21 cellular contexts compared by ENCODE assay signal in genomic region chr1:116255486-116255885, GRCh38.
DNase-seq lines count a peak whose midpoint lies in the region; FAIRE-seq and TF ChIP-seq lines count a peak whose summit lies in the region.
"Had no signal": no experiment of that assay in that cellular context is flagged by ENCODE, and none has a peak within 500 bp of the region (broad histone marks: within the 10 kb centered on the region; RNA-seq: fewer than 3 reads in every experiment).

No MANE protein-coding gene starts in this region.

- dilution Hi-C loops in mammary epithelial cell (cut with HindIII; ENCODE audit: low sequenced_read_pairs) = no loop called here

- FAIRE-seq in RCC 7860 (lab: Jason Lieb, UNC) = no peak
- FAIRE-seq: endothelial cell of umbilical vein, frontal cortex had no signal

- intact Hi-C loops in colonic mucosa (cut with DNase I) = no loop called here
- intact Hi-C loops in mammary epithelial cell (cut with micrococcal nuclease) = no loop called here
- intact Hi-C loops in dorsolateral prefrontal cortex (cut with DNase I) = no loop called here

- peaks cover 50% of the 10 kb centered on the region for H3K4me1 Mint-ChIP-seq in nephron progenitor cell

- H3K9ac ChIP-seq in colonic mucosa (ENCODE audit: low read depth in 2 of 2, low read length in 2 of 2) (peak overlapping the region in 1 of 2 donors; percentile 81), mammary epithelial cell (ENCODE audit: insufficient read depth, low read length) (no peak overlapping the region)

- peak; percentile 76 for DNase-seq in DMS79 (lab: John Stamatoyannopoulos, UW)
- peak; percentile 86 for DNase-seq in NCI-H2227 (lab: John Stamatoyannopoulos, UW; ENCODE audit: unreplicated experiment)
- DNase-seq in colonic mucosa = peak; percentile 43
- DNase-seq in nephron progenitor cell = no peak
- DNase-seq in mammary epithelial cell = no peak
- no peak for DNase-seq in dorsolateral prefrontal cortex
- no peak for DNase-seq in RCC 7860 (ENCODE audit: low spot score)
- DNase-seq in caudate nucleus (lab: John Stamatoyannopoulos, UW) = no peak
- DNase-seq: activated CD4-positive, alpha-beta memory T cell treated with anti-CD3 and anti-CD28 coated beads, Interleukin-2, amount 10 ng/mL, durations not matched to agents 7 days and 5 days; activated T-cell treated with anti-CD3 and anti-CD28 coated beads, Interleukin-2, amount 50 U/mL, for 4 hours; CD4-positive, CD25-positive, alpha-beta regulatory T cell; cortex of kidney; left lung; NCI-H187 treated with DMSO at 0.1 percent for 48 hours; NCI-H748 treated with DMSO at 0.1 percent for 48 hours; stimulated activated CD4-positive, alpha-beta T cell treated with anti-CD3 and anti-CD28 coated beads, Interleukin-2, amount 100 ng/mL, for 48 hours had no signal

- H3K27ac Mint-ChIP-seq in nephron progenitor cell = peak overlapping the region; percentile 78
- H3K27ac Mint-ChIP-seq: activated CD4-positive, alpha-beta memory T cell treated with anti-CD3 and anti-CD28 coated beads, Interleukin-2, amount 10 ng/mL, durations not matched to agents 7 days and 5 days; activated naive CD4-positive, alpha-beta T cell treated with anti-CD3 and anti-CD28 coated beads, Interleukin-2, amount 50 U/mL, for 72 hours had no signal

- 78% methylated on average over 3 of the region's 3 CpGs for WGBS in mammary epithelial cell (ENCODE audit: low coverage, missing lambda C conversion rate)

- in situ Hi-C loops in mammary epithelial cell (cut with MboI; ENCODE audit: low sequenced_read_pairs in 2 of 2) = no loop called here

- H3K36me3 ChIP-seq in colonic mucosa = no peaks in the 10 kb centered on the region
- no peaks in the 10 kb centered on the region for H3K36me3 ChIP-seq in mammary epithelial cell (ENCODE audit: insufficient read depth, low read length)
- H3K36me3 ChIP-seq: left lung, vagina had no signal

- H3K36me3 Mint-ChIP-seq in nephron progenitor cell (ENCODE audit: low read depth) = no peaks in the 10 kb centered on the region
- H3K36me3 Mint-ChIP-seq: activated naive CD4-positive, alpha-beta T cell treated with anti-CD3 and anti-CD28 coated beads, Interleukin-2, amount 50 U/mL, for 72 hours; CD4-positive, CD25-positive, alpha-beta regulatory T cell had no signal

- H3K4me2 ChIP-seq in mammary epithelial cell (ENCODE audit: insufficient read depth, low read depth, low read length) = no peak overlapping the region

- H3K4me1 ChIP-seq in colonic mucosa (peaks cover 10% of the 10 kb centered on the region), mammary epithelial cell (ENCODE audit: insufficient read depth, low read length) (no peaks in the 10 kb centered on the region)
- H3K4me1 ChIP-seq: left lung had no signal

- H3K4me3 ChIP-seq in colonic mucosa (no peak overlapping the region), mammary epithelial cell (replicated peaks in 1 of 3; ENCODE audit: insufficient read depth in 1 of 3, low read depth in 2 of 3, low read length in 3 of 3) (no peak overlapping the region), dorsolateral prefrontal cortex (no peak overlapping the region)
- H3K4me3 ChIP-seq: left lung, mucosa of descending colon, vagina had no signal

- H4K20me1 ChIP-seq in mammary epithelial cell (ENCODE audit: insufficient read depth, low read length) = no peaks in the 10 kb centered on the region

- H2AFZ ChIP-seq in mammary epithelial cell (ENCODE audit: low read depth, low read length) = no peak overlapping the region

- TF ChIP-seq CTCF in colonic mucosa (IDR thresholded peaks at IDR 0.05) = no peak
- TF ChIP-seq CTCF in nephron progenitor cell (IDR thresholded peaks at IDR 0.05) = no peak
- TF ChIP-seq CTCF in mammary epithelial cell (conservative IDR thresholded peaks at IDR 0.05 in 1 of 2, IDR thresholded peaks at IDR 0.05 in 1 of 2; ENCODE audit: extremely low read depth in 1 of 2, insufficient read depth in 1 of 2, low read depth in 1 of 2, low read length in 2 of 2) = no peak
- TF ChIP-seq CTCF in dorsolateral prefrontal cortex (IDR thresholded peaks at IDR 0.05 in 54 of 56, conservative IDR thresholded peaks at IDR 0.05 in 2 of 56; ENCODE audit: low read depth in 1 of 56, partially characterized antibody in 56 of 56) = no peak

- peak overlapping the region; percentile 46 for H3K4me3 Mint-ChIP-seq in nephron progenitor cell
- H3K4me3 Mint-ChIP-seq: activated CD4-positive, alpha-beta memory T cell treated with anti-CD3 and anti-CD28 coated beads, Interleukin-2, amount 10 ng/mL, durations not matched to agents 7 days and 5 days; activated T-cell treated with anti-CD3 and anti-CD28 coated beads, Interleukin-2, amount 50 U/mL, for 4 hours; CD4-positive, CD25-positive, alpha-beta regulatory T cell had no signal

- no peaks in the 10 kb centered on the region for H3K79me2 ChIP-seq in mammary epithelial cell (ENCODE audit: insufficient read depth, low read length)

- peaks cover 6% of the 10 kb centered on the region for H3K27me3 Mint-ChIP-seq in nephron progenitor cell (ENCODE audit: low read depth, poor library complexity)
- H3K27me3 Mint-ChIP-seq: activated CD4-positive, alpha-beta memory T cell treated with anti-CD3 and anti-CD28 coated beads, Interleukin-2, amount 10 ng/mL, durations not matched to agents 7 days and 5 days had no signal

- no TSS peak for BruUV-seq in mammary epithelial cell (replicated peaks; lab: Mats Ljungman, UMichigan)

- H3K9me3 Mint-ChIP-seq in nephron progenitor cell = peaks cover 4% of the 10 kb centered on the region
- H3K9me3 Mint-ChIP-seq: activated T-cell treated with anti-CD3 and anti-CD28 coated beads, Interleukin-2, amount 50 U/mL, for 4 hours; CD4-positive, CD25-positive, alpha-beta regulatory T cell had no signal

- H3K9me3 ChIP-seq in colonic mucosa = no peaks in the 10 kb centered on the region
- H3K9me3 ChIP-seq in mammary epithelial cell (replicated peaks; ENCODE audit: insufficient read depth, low read length) = no peaks in the 10 kb centered on the region
- H3K9me3 ChIP-seq: left lung, mucosa of descending colon, vagina had no signal

- peak overlapping the region; percentile 54 for H3K27ac ChIP-seq in colonic mucosa
- H3K27ac ChIP-seq in mammary epithelial cell (ENCODE audit: insufficient read depth, low read depth, low read length) = no peak overlapping the region
- no peak overlapping the region for H3K27ac ChIP-seq in dorsolateral prefrontal cortex
- H3K27ac ChIP-seq in caudate nucleus (ENCODE audit: low read depth, low read length) = no peak overlapping the region
- H3K27ac ChIP-seq: left lung, vagina had no signal

- no peaks in the 10 kb centered on the region for H3K27me3 ChIP-seq in colonic mucosa
- no peaks in the 10 kb centered on the region for H3K27me3 ChIP-seq in mammary epithelial cell (ENCODE audit: insufficient read depth, low read length)
- H3K27me3 ChIP-seq in dorsolateral prefrontal cortex = no peaks in the 10 kb centered on the region
- H3K27me3 ChIP-seq: left lung, vagina had no signal

- CTCF ChIA-PET in mammary epithelial cell (lab: Charles Lee; ENCODE audit: low non-redundant PET) = interaction anchor here (0.7 kb wide), 1 partner anchor 121 kb away, joined by 4 read pairs; no protein-coding TSS in a partner anchor

Comparison
In these comparisons a context has a peak if more than half of its experiments do, and no peak if none do; other contexts are left out.
1. DNase-seq: peak in DMS79 (single experiment), NCI-H2227 (single experiment) and colonic mucosa (single experiment); none in nephron progenitor cell (single experiment), mammary epithelial cell (single experiment), dorsolateral prefrontal cortex (0 of 10), RCC 7860 (single experiment) and caudate nucleus (0 of 61).